ENCODE assay signal across 8 cellular contexts in the genomic region with DNA sequence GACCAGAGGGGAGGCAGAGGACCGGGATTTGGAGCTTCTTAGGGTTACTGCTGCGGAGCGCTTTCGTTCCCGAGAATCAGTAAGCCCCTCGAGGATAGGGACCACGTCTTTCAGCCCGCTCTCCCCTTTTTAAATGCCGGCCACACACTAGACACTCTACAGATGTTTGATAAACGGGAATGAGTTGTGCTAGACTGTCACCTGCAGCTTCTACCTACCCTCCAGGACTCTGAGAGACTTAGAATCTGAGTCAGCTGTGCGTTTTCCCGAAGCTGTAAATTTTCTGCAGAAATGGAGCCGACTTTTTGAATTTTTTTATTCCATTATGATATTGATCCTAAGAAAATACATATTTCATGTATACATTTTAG. TPM values are rescaled to one million over a fixed set of nuclear protein-coding genes. Genes with fewer than 3 reads are reported as not detected.
DNase-seq lines count a peak whose midpoint lies in the region; ATAC-seq and TF ChIP-seq lines count a peak whose summit lies in the region.

No MANE protein-coding gene starts in this region.

- ATAC-seq in GM21423 (IDR thresholded peaks at IDR 0.05; ENCODE audit: unreplicated experiment), result peak; percentile 13

- H3K36me3 ChIP-seq in ES-I3 (ENCODE audit: insufficient read depth, low read length) (no peaks in the 10 kb centered on the region), HUES6 (ENCODE audit: control insufficient read depth, insufficient read depth, low read length) (no peaks in the 10 kb centered on the region), neuronal stem cell (replicated peaks in 1 of 2; ENCODE audit: control insufficient read depth in 2 of 2, insufficient read depth in 2 of 2, low read length in 2 of 2) (no peaks in the 10 kb centered on the region)

- H2BK12ac ChIP-seq in neuronal stem cell (ENCODE audit: low read length), result no peak overlapping the region

- H4K91ac ChIP-seq in neuronal stem cell (ENCODE audit: low read depth, low read length, poor library complexity), result no peak overlapping the region

- peak overlapping the region; percentile 94; the same call in 1 of the 2 replicates for H3K9ac ChIP-seq in ES-I3 (ENCODE audit: low read depth, low read length)
- H3K9ac ChIP-seq in HUES6 (ENCODE audit: low read length), result peak overlapping the region; percentile 62
- peak overlapping the region; percentile 83 for H3K9ac ChIP-seq in neuronal stem cell (ENCODE audit: low read depth, low read length, poor library complexity)

- H3K4me2 ChIP-seq in neuronal stem cell (ENCODE audit: insufficient read depth, low read length, poor library complexity, severe bottlenecking), result peak overlapping the region; percentile 93

- H3K14ac ChIP-seq in neuronal stem cell (ENCODE audit: low read length), result peak overlapping the region; percentile 71

- H3K9me3 ChIP-seq in ES-I3 (ENCODE audit: control insufficient read depth, insufficient read depth, low read length) (no peaks in the 10 kb centered on the region), HUES6 (ENCODE audit: control insufficient read depth, insufficient read depth, low read depth, low read length) (no peaks in the 10 kb centered on the region), neuronal stem cell (replicated peaks in 1 of 2; ENCODE audit: control insufficient read depth in 2 of 2, insufficient read depth in 1 of 2, low read depth in 1 of 2, low read length in 2 of 2) (no peaks in the 10 kb centered on the region)

- peak overlapping the region; percentile 90 for H2BK15ac ChIP-seq in neuronal stem cell (ENCODE audit: low read length)

- no peak overlapping the region for H3K23ac ChIP-seq in neuronal stem cell (ENCODE audit: low read depth, low read length, poor library complexity)

- H2AFZ ChIP-seq in neuronal stem cell (ENCODE audit: low read length), result peak overlapping the region; percentile 99

- H3K4ac ChIP-seq in neuronal stem cell (ENCODE audit: low read length), result no peak overlapping the region

- DNase-seq in coronary artery (ENCODE audit: low spot score) (no peak), neuronal stem cell (ENCODE audit: low spot score) (no peak), hippocampal formation (lab: John Stamatoyannopoulos, UW) (no peak), COR-L47 (lab: John Stamatoyannopoulos, UW) (no peak), HPDE6-E6E7 (ENCODE audit: extremely low spot score) (no peak)

- H3K27me3 ChIP-seq in HUES6 (ENCODE audit: control insufficient read depth, insufficient read depth, low read length) (peaks cover 2% of the 10 kb centered on the region), neuronal stem cell (ENCODE audit: control insufficient read depth in 3 of 3, insufficient read depth in 3 of 3, low read depth in 1 of 3, low read length in 3 of 3) (no peaks in the 10 kb centered on the region)

- H3K4me1 ChIP-seq in ES-I3 (ENCODE audit: insufficient read depth, low read length) (no peaks in the 10 kb centered on the region), HUES6 (ENCODE audit: control insufficient read depth, insufficient read depth, low read length) (peaks cover 4% of the 10 kb centered on the region), neuronal stem cell (ENCODE audit: control insufficient read depth in 2 of 2, insufficient read depth in 1 of 2, low read depth in 1 of 2, low read length in 2 of 2) (peaks cover 1 to 2% of the 10 kb centered on the region in 2 donors)

- peak overlapping the region; percentile 94 for H3K18ac ChIP-seq in neuronal stem cell (ENCODE audit: low read length)

- no peak overlapping the region for H4K8ac ChIP-seq in neuronal stem cell (ENCODE audit: low read depth, low read length)

- no peak overlapping the region for H2AK5ac ChIP-seq in neuronal stem cell (ENCODE audit: low read depth, low read length)

- WGBS in neuronal stem cell (ENCODE audit: extremely low coverage in 2 of 2, insufficient read length in 2 of 2, insufficient replicate concordance in 1 of 2), 2 donors, result no CpG with 5 or more reads among the region's 13 CpGs

- TF ChIP-seq CTCF in coronary artery (IDR thresholded peaks at IDR 0.05), result no peak

- peak overlapping the region; percentile 83 for H3K4me3 ChIP-seq in HUES6 (ENCODE audit: low read depth, low read length)
- H3K4me3 ChIP-seq in coronary artery, result peak overlapping the region; percentile 76
- H3K4me3 ChIP-seq in neuronal stem cell (ENCODE audit: low read length in 2 of 2), result peak overlapping the region; percentile 79 to 86

- H2BK120ac ChIP-seq in neuronal stem cell (ENCODE audit: low read depth, low read length), result no peak overlapping the region

- no peak overlapping the region for H3K27ac ChIP-seq in HUES6 (ENCODE audit: low read depth, low read length)
- H3K27ac ChIP-seq in coronary artery, result peak overlapping the region; percentile 84 to 85
- H3K27ac ChIP-seq in neuronal stem cell (replicated peaks; ENCODE audit: low read length), result peak overlapping the region; percentile 95

- H2BK5ac ChIP-seq in neuronal stem cell (ENCODE audit: low read length), result peak overlapping the region; percentile 88

- H3K79me1 ChIP-seq in neuronal stem cell (ENCODE audit: low read depth, low read length), result no peaks in the 10 kb centered on the region

RNA-seq across cellular contexts. Expression of gene CCDC171, which starts 0.7 kb away (rescaled TPM):
- 1.5 TPM for polyA plus RNA-seq in neuronal stem cell (2013, experiment 1 of 2)
- 1.2 TPM for polyA plus RNA-seq in neuronal stem cell (2013, experiment 2 of 2)

RNA-seq across cellular contexts. Expression of gene PSIP1, which starts 42.7 kb away (rescaled TPM):
- 354 TPM for polyA plus RNA-seq in neuronal stem cell (2013, experiment 1 of 2)
- 360 TPM for polyA plus RNA-seq in neuronal stem cell (2013, experiment 2 of 2)
